ENCODE assay signal across 20 cellular contexts in genomic region chr11:100712618-100713017, GRCh38. TPM values are rescaled to one million over a fixed set of nuclear protein-coding genes. Genes with fewer than 3 reads are reported as not detected.
DNase-seq lines count a peak whose midpoint lies in the region; ATAC-seq, FAIRE-seq and TF ChIP-seq lines count a peak whose summit lies in the region.
"Had no signal": no experiment of that assay in that cellular context is flagged by ENCODE, and none has a peak within 500 bp of the region (broad histone marks: within the 10 kb centered on the region; RNA-seq: fewer than 3 reads in every experiment).

No MANE protein-coding gene starts in this region.

- FAIRE-seq in HepG2 (lab: Jason Lieb, UNC) (no peak), K562 (lab: Jason Lieb, UNC) (no peak)
- FAIRE-seq: A549, H1, RCC 7860 had no signal

- H3K9ac ChIP-seq in HepG2 (ENCODE audit: insufficient read depth, low read depth, low read length) (no peak overlapping the region), K562 (ENCODE audit: insufficient read depth in 1 of 2, low read depth in 2 of 2, low read length in 2 of 2) (no peak overlapping the region)
- H3K9ac ChIP-seq: BLaER1 had no signal

- TF ChIP-seq POLR2A in right lobe of liver (IDR thresholded peaks at IDR 0.05): no peak
- TF ChIP-seq POLR2A in HepG2 (IDR thresholded peaks at IDR 0.05; ENCODE audit: insufficient read depth in 1 of 2, low read depth in 2 of 2, low read length in 2 of 2): no peak
- no peak for TF ChIP-seq POLR2A in K562 (conservative IDR thresholded peaks at IDR 0.05)

- H3K9me3 ChIP-seq in right lobe of liver (no peaks in the 10 kb centered on the region), HepG2 (ENCODE audit: low read length) (no peaks in the 10 kb centered on the region), K562 (replicated peaks; ENCODE audit: control insufficient read depth, insufficient read depth, low read depth, low read length) (no peaks in the 10 kb centered on the region)
- H3K9me3 ChIP-seq: A549, BLaER1 had no signal

- no peak overlapping the region for H2AFZ ChIP-seq in HepG2 (ENCODE audit: low read length)
- H2AFZ ChIP-seq in K562 (ENCODE audit: low read depth, low read length): peak overlapping the region; percentile 35

- ATAC-seq in right lobe of liver: peak; percentile 11 to 37 (median 30)
- ATAC-seq in HepG2: no peak
- ATAC-seq in K562: no peak; the same call in 2 of the 3 replicates
- peak; percentile 32 for ATAC-seq in left lobe of liver
- ATAC-seq: A549 had no signal

- TF ChIP-seq EP300 in HepG2 (IDR thresholded peaks at IDR 0.05; ENCODE audit: low read depth in 2 of 2, low read length in 2 of 2) (no peak), HepG2 (CRISPR knock-in tag; IDR thresholded peaks at IDR 0.05; ENCODE audit: borderline replicate concordance) (no peak), K562 (IDR thresholded peaks at IDR 0.05; ENCODE audit: low read length) (no peak)

- in situ Hi-C loops in HepG2 (cut with HindIII; ENCODE audit: extremely low pct_ligation_motif_present, low pct_unique_long_range_greater_than_20kb): no loop called here
- in situ Hi-C loops in K562 (cut with MboI): no loop called here

- no peak overlapping the region for H3K4me3 ChIP-seq in right lobe of liver
- H3K4me3 ChIP-seq in HepG2 (replicated peaks in 1 of 3; ENCODE audit: insufficient read depth in 1 of 3, low read depth in 2 of 3, low read length in 3 of 3): no peak overlapping the region
- H3K4me3 ChIP-seq in K562: no peak overlapping the region
- H3K4me3 ChIP-seq: A549, BLaER1 had no signal

- POLR2A ChIA-PET in HepG2 (lab: Yijun Ruan, JAX) (no interaction called here), K562 (lab: Yijun Ruan, JAX) (no interaction called here)

- TF ChIP-seq CTCF in right lobe of liver (IDR thresholded peaks at IDR 0.05) (no peak), HepG2 (CRISPR knock-in tag; IDR thresholded peaks at IDR 0.05) (no peak), K562 (IDR thresholded peaks at IDR 0.05 in 2 of 3, conservative IDR thresholded peaks at IDR 0.05 in 1 of 3; ENCODE audit: insufficient read depth in 2 of 3, low read depth in 1 of 3, low read length in 3 of 3) (no peak)

- H3K4me1 ChIP-seq in right lobe of liver: peaks cover 0 to 6% (median 0%) of the 10 kb centered on the region in 4 donors
- H3K4me1 ChIP-seq in HepG2 (ENCODE audit: insufficient read depth, low read length): no peaks in the 10 kb centered on the region
- H3K4me1 ChIP-seq in K562 (replicated peaks in 1 of 2; ENCODE audit: control insufficient read depth in 2 of 2, insufficient read depth in 2 of 2, low read length in 2 of 2): peaks cover 0 to 6% of the 10 kb centered on the region in 2 experiments; a peak in 2 of 5 replicates

- BruUV-seq in HepG2 (replicated peaks; lab: Mats Ljungman, UMichigan) (no TSS peak), K562 (replicated peaks; lab: Mats Ljungman, UMichigan) (no TSS peak)

- WGBS in right lobe of liver (ENCODE audit: insufficient coverage, low coverage, low lambda C conversion rate, missing lambda C conversion rate): 47% methylated on average over 4 of the region's 4 CpGs
- WGBS in HepG2 (ENCODE audit: low lambda C conversion rate): 64% methylated on average over 4 of the region's 4 CpGs
- WGBS in K562 (ENCODE audit: insufficient coverage, low coverage, missing lambda C conversion rate): 7% methylated on average over 4 of the region's 4 CpGs

- H3K4me2 ChIP-seq in HepG2 (ENCODE audit: low read depth, low read length) (no peak overlapping the region), K562 (ENCODE audit: insufficient read depth, low read length) (no peak overlapping the region)
- H3K4me2 ChIP-seq: A549, BLaER1 had no signal

- H3K27ac ChIP-seq in right lobe of liver (no peak overlapping the region), HepG2 (ENCODE audit: extremely low read length, insufficient read depth, low read length) (no peak overlapping the region), K562 (ENCODE audit: extremely low read depth, low read depth, low read length) (no peak overlapping the region)
- H3K27ac ChIP-seq: A549, BLaER1 had no signal

- DNase-seq in right lobe of liver (no peak), HepG2 (ENCODE audit: low spot score) (no peak), K562 (ENCODE audit: extremely low read depth in 1 of 4, low spot score in 3 of 4) (peak in 1 of 4 experiments; percentile 30), left lobe of liver (ENCODE audit: low spot score) (no peak), glomerular visceral epithelial cell (ENCODE audit: extremely low spot score) (no peak), foreskin melanocyte (no peak)
- no peak for DNase-seq in stimulated activated CD4-positive, alpha-beta T cell treated with anti-CD3 and anti-CD28 coated beads, Interleukin-4, amount 100 ng/mL, for 1 hour
- DNase-seq: CD4-positive, alpha-beta memory T cell; GF-D8; NCI-H187; NCI-H2107; NCI-H345; NCI-H524 treated with DMSO at 0.1 percent for 48 hours; NK-92 treated with Interleukin-12 subunit alpha and Interleukin-12 subunit beta, amount 100 ng/mL, for 24 hours; Right ventricle myocardium superior had no signal

- H3K9me1 ChIP-seq in K562 (ENCODE audit: control insufficient read depth, insufficient read depth, low read length): no peaks in the 10 kb centered on the region

- H3K27me3 ChIP-seq in right lobe of liver (no peaks in the 10 kb centered on the region), HepG2 (ENCODE audit: control insufficient read depth in 1 of 2, insufficient read depth in 2 of 2, low read length in 2 of 2) (no peaks in the 10 kb centered on the region), K562 (ENCODE audit: control insufficient read depth in 2 of 2, insufficient read depth in 2 of 2, low read length in 2 of 2) (no peaks in the 10 kb centered on the region)
- H3K27me3 ChIP-seq: BLaER1 had no signal

- H3K36me3 ChIP-seq in right lobe of liver (no peaks in the 10 kb centered on the region), HepG2 (replicated peaks in 1 of 2; ENCODE audit: control insufficient read depth in 1 of 2, insufficient read depth in 2 of 2, low read length in 2 of 2) (no peaks in the 10 kb centered on the region), K562 (ENCODE audit: control insufficient read depth, insufficient read depth, low read length) (no peaks in the 10 kb centered on the region)
- H3K36me3 ChIP-seq: BLaER1 had no signal

- no peaks in the 10 kb centered on the region for H4K20me1 ChIP-seq in HepG2 (ENCODE audit: insufficient read depth, low read length)
- H4K20me1 ChIP-seq in K562 (replicated peaks; ENCODE audit: control insufficient read depth, insufficient read depth, low read length): no peaks in the 10 kb centered on the region
- H4K20me1 ChIP-seq: BLaER1 had no signal

- H3K79me2 ChIP-seq in HepG2 (ENCODE audit: insufficient read depth, low read length) (no peaks in the 10 kb centered on the region), K562 (ENCODE audit: control insufficient read depth, insufficient read depth, low read length) (no peaks in the 10 kb centered on the region)

- CTCF ChIA-PET in HepG2 (lab: Yijun Ruan, JAX; ENCODE audit: low intra/inter-chr PET ratio, low total read pairs) (no interaction called here), K562 (lab: Yijun Ruan, JAX; ENCODE audit: low intra/inter-chr PET ratio) (no interaction called here)

- TF ChIP-seq RAD21 in HepG2 (CRISPR knock-in tag; IDR thresholded peaks at IDR 0.05): no peak
- no peak for TF ChIP-seq RAD21 in K562 (CRISPR knock-in tag; conservative IDR thresholded peaks at IDR 0.05 in 1 of 2, IDR thresholded peaks at IDR 0.05 in 1 of 2)

- intact Hi-C loops in right lobe of liver (cut with DNase I): no loop called here
- intact Hi-C loops in HepG2 (cut with micrococcal nuclease; ENCODE audit: unreplicated experiment): no loop called here
- intact Hi-C loops in K562 (cut with micrococcal nuclease): no loop called here

RNA-seq across cellular contexts. Expression of gene ARHGAP42, which starts 25.5 kb away (rescaled TPM):
- total RNA-seq in right lobe of liver: 10 to 100 TPM in 4 of 6 experiments, 1 to 10 TPM in 2; 8.7 to 15.8 (median 13.1) TPM
- total RNA-seq in HepG2 (2016; rRNA removed; fragmentation: Illumina TruSeq; extraction: Trizol): 4.3 and 4.8 TPM in 2 replicates
- total RNA-seq in HepG2 (2016; cell fraction: cytosol; rRNA removed; fragmentation: Illumina TruSeq; extraction: Trizol; ENCODE audit: low read depth): 1.1 and 1.9 TPM in 2 replicates
- total RNA-seq in HepG2 (2016; cell fraction: insoluble cytoplasmic fraction; rRNA removed; fragmentation: Illumina TruSeq; extraction: Trizol): 4.6 and 5.0 TPM in 2 replicates
- 2.0 and 2.2 TPM in 2 replicates for total RNA-seq in HepG2 (2016; cell fraction: membrane; rRNA removed; fragmentation: Illumina TruSeq; extraction: Trizol)
- total RNA-seq in HepG2 (2016; cell fraction: nucleus; rRNA removed; fragmentation: Illumina TruSeq; extraction: Trizol): 5.8 and 7.5 TPM in 2 replicates
- 2.5 and 2.7 TPM in 2 replicates for polyA plus RNA-seq in HepG2 (2011; rRNA removed)
- 1.1 and 2.3 TPM in 2 replicates for polyA plus RNA-seq in HepG2 (2011; cell fraction: cytosol; rRNA removed)
- 2.3 and 2.4 TPM in 2 replicates for polyA plus RNA-seq in HepG2 (2011; cell fraction: nucleus; rRNA removed)
- polyA plus RNA-seq in HepG2 (2012): 1.4 and 2.0 TPM in 2 replicates
- polyA plus RNA-seq in HepG2 (2016; cell fraction: cytosol; fragmentation: Illumina TruSeq; extraction: Trizol; ENCODE audit: low read depth): 0.18 and 0.35 TPM in 2 replicates
- polyA plus RNA-seq in HepG2 (2016; cell fraction: insoluble cytoplasmic fraction; fragmentation: Illumina TruSeq; extraction: Trizol; ENCODE audit: low read depth): 3.1 and 3.6 TPM in 2 replicates
- 0.64 and 0.72 TPM in 2 replicates for polyA plus RNA-seq in HepG2 (2016; cell fraction: membrane; fragmentation: Illumina TruSeq; extraction: Trizol; ENCODE audit: low read depth)
- polyA plus RNA-seq in HepG2 (2016; cell fraction: nucleus; fragmentation: Illumina TruSeq; extraction: Trizol; ENCODE audit: insufficient read depth, low read depth): 3.7 and 4.6 TPM in 2 replicates
- polyA minus RNA-seq in HepG2 (2011; rRNA and poly(A)+ RNA removed; ENCODE audit: low replicate concordance): 1.2 and 6.8 TPM in 2 replicates
- polyA minus RNA-seq in HepG2 (2011; cell fraction: cytosol; rRNA and poly(A)+ RNA removed): 2.6 and 4.1 TPM in 2 replicates
- polyA minus RNA-seq in HepG2 (2011; cell fraction: nucleus; rRNA and poly(A)+ RNA removed): 8.9 and 13.4 TPM in 2 replicates
- total RNA-seq in K562 (2011; cell fraction: chromatin; rRNA removed; ENCODE audit: low replicate concordance): 6.6 and 12.8 TPM in 2 replicates
- 1.2 and 1.6 TPM in 2 replicates for total RNA-seq in K562 (2011; cell fraction: nucleolus; rRNA removed)
- total RNA-seq in K562 (2011; cell fraction: nucleoplasm; rRNA removed): 4.5 and 6.3 TPM in 2 replicates
- total RNA-seq in K562 (2014; rRNA removed): 1.2 and 2.4 TPM in 2 replicates
- 3.8 and 5.2 TPM in 2 replicates for total RNA-seq in K562 (2014; rRNA removed; fragmentation: Illumina TruSeq; extraction: Trizol)
- 3.3 and 3.6 TPM in 2 replicates for total RNA-seq in K562 (2015; rRNA removed; fragmentation: Illumina TruSeq; extraction: Trizol)
- total RNA-seq in K562 (2021): 2.2 and 2.9 TPM in 2 replicates
- 1.7 and 6.1 TPM in 2 replicates for polyA plus RNA-seq in K562 (2011; rRNA removed)
- 1.1 and 2.1 TPM in 2 replicates for polyA plus RNA-seq in K562 (2011; cell fraction: cytosol; rRNA removed)
- 1.7 and 4.8 TPM in 2 replicates for polyA plus RNA-seq in K562 (2011; cell fraction: nucleus; rRNA removed)
- polyA plus RNA-seq in K562 (2012): 1.1 and 1.4 TPM in 2 replicates
- polyA plus RNA-seq in K562 (2014; fragmentation: Illumina TruSeq; extraction: Trizol): 1.9 and 2.6 TPM in 2 replicates
- 1 to 10 TPM in 1 of 2 experiments, under 1 TPM in 1; 0.95 to 1.2 TPM for polyA plus RNA-seq in K562 (2014; fragmentation: Nextera tagmentation; extraction: Ambion mirVana)
- 1.4 and 1.6 TPM in 2 replicates for polyA plus RNA-seq in K562 (2014; rRNA removed)
- polyA minus RNA-seq in K562 (2011; rRNA and poly(A)+ RNA removed): 4.2 and 13.5 TPM in 2 replicates
- polyA minus RNA-seq in K562 (2011; cell fraction: cytosol; rRNA and poly(A)+ RNA removed): 0.46 and 6.7 TPM in 2 replicates
- 3.7 and 5.1 TPM in 2 replicates for polyA minus RNA-seq in K562 (2011; cell fraction: nucleus; rRNA and poly(A)+ RNA removed)
- 11.2 TPM for total RNA-seq in left lobe of liver
- total RNA-seq: CD4-positive, alpha-beta memory T cell; OCI-LY7 had no signal
- polyA plus RNA-seq: CD4-positive, alpha-beta memory T cell had no signal

Comparison
In these comparisons a context has a peak if more than half of its experiments do, and no peak if none do; other contexts are left out.
1. ATAC-seq: peak in right lobe of liver (4 of 4) and left lobe of liver (single experiment); none in HepG2 (single experiment) and K562 (single experiment).